9 cellular contexts compared by ENCODE assay signal in the genomic region with DNA sequence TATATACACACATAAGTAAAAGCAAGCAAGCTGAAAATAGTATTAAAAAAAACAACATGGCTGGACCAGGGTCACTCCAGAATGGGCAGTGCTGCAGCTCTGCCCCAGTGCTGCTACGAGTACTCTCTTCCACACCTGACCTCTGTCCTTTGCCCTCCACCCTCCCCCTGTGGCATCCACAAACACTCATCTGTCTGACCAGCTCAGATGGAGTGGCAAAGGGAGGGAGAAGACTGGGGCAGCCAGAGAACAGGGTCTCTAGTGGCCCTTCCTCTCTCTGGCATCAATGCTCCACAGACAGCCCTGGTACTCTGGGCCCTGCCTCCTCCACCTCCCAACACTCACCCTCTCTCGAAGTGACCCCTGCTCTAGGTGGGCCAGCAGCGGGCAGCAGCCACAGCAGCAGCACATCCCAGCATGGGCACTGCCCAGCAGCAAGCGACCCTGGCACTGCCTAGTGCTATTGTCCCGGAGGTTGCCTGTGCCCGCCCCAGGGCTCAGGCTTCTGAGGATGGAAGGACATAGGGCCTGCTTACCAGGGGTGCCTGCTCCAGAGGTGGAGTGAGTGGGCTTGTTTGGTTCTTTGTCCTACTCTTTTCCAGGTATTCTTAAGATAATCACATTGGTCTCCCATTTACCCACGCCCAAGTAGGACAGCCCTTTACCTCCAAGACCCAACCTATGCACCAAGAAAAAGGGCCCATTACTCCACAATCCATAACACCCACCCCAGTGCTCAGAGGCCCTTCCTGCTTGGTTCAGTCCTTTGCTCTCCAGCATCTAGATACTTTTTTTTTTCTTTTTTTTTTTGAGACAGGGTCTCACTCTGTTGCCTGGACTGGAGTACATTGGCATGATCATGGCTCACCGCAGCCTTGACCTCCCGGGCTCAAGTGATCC. TPM values are rescaled to one million over a fixed set of nuclear protein-coding genes. Genes with fewer than 3 reads are reported as not detected.
DNase-seq lines count a peak whose midpoint lies in the region; ATAC-seq and TF ChIP-seq lines count a peak whose summit lies in the region.
"Had no signal": no experiment of that assay in that cellular context is flagged by ENCODE, and none has a peak within 500 bp of the region (broad histone marks: within the 10 kb centered on the region; RNA-seq: fewer than 3 reads in every experiment).

No MANE protein-coding gene starts in this region.

- no peak for ATAC-seq in DND-41 (ENCODE audit: insufficient read depth, low read depth)

- 64% methylated on average over 9 of the region's 9 CpGs for WGBS in esophagus muscularis mucosa
- no CpG with 5 or more reads among the region's 9 CpGs for WGBS in mesendoderm (ENCODE audit: extremely low coverage, insufficient coverage, low lambda C conversion rate)

- H3K56ac ChIP-seq in mesendoderm (ENCODE audit: low read length), result no peak overlapping the region

- H3K4me2 ChIP-seq in DND-41 (ENCODE audit: insufficient read depth, low read length), result 0 out of 2 replicates have a peak overlapping the region, but pooled peaks have one; percentile 4
- peak overlapping the region; percentile 15 for H3K4me2 ChIP-seq in SU-DHL-6 (ENCODE audit: low read depth, low read length, poor library complexity, severe bottlenecking)
- H3K4me2 ChIP-seq in mesendoderm (ENCODE audit: low read length), result no peak overlapping the region

- no peak overlapping the region for H2BK120ac ChIP-seq in mesendoderm (ENCODE audit: low read depth, low read length)

- H3K79me2 ChIP-seq in DND-41 (ENCODE audit: insufficient read depth, low read length) (peaks cover 91% of the 10 kb centered on the region), SU-DHL-6 (ENCODE audit: insufficient read depth, low read length) (peaks cover 90% of the 10 kb centered on the region), mesendoderm (ENCODE audit: control insufficient read depth, insufficient read depth, low read length) (peaks cover 67% of the 10 kb centered on the region)

- no peak overlapping the region for H4K5ac ChIP-seq in mesendoderm (ENCODE audit: low read length)

- no peak overlapping the region for H3K4ac ChIP-seq in mesendoderm (ENCODE audit: low read depth, low read length)

- peaks cover 70% of the 10 kb centered on the region for H3K36me3 ChIP-seq in DND-41 (ENCODE audit: insufficient read depth, low read length)
- H3K36me3 ChIP-seq in SU-DHL-6 (ENCODE audit: low read length), result 0 out of 2 replicates have a peak, but pooled peaks cover 3% of the 10 kb centered on the region
- peaks cover 0 to 33% (median 13%) of the 10 kb centered on the region in 4 donors for H3K36me3 ChIP-seq in esophagus muscularis mucosa
- peaks cover 2% of the 10 kb centered on the region for H3K36me3 ChIP-seq in mesendoderm (ENCODE audit: control insufficient read depth, insufficient read depth, low read length)

- H3K4me3 ChIP-seq in DND-41 (ENCODE audit: low read depth in 1 of 2, low read length in 2 of 2) (no peak overlapping the region), SU-DHL-6 (ENCODE audit: insufficient read depth, low read length, poor library complexity, severe bottlenecking) (no peak overlapping the region), esophagus muscularis mucosa (no peak overlapping the region), mesendoderm (ENCODE audit: low read length) (no peak overlapping the region)

- peaks cover 37% of the 10 kb centered on the region for H3K79me1 ChIP-seq in mesendoderm (ENCODE audit: low read length)

- H3K9me3 ChIP-seq in DND-41 (ENCODE audit: insufficient read depth, low read length, severe bottlenecking) (no peaks in the 10 kb centered on the region), SU-DHL-6 (ENCODE audit: insufficient read depth, low read length) (no peaks in the 10 kb centered on the region), esophagus muscularis mucosa (no peaks in the 10 kb centered on the region)

- H2BK5ac ChIP-seq in mesendoderm (ENCODE audit: low read length), result no peak overlapping the region

- H3K27me3 ChIP-seq in DND-41 (ENCODE audit: insufficient read depth, low read length, poor library complexity) (no peaks in the 10 kb centered on the region), SU-DHL-6 (ENCODE audit: low read length) (no peaks in the 10 kb centered on the region), esophagus muscularis mucosa (no peaks in the 10 kb centered on the region), mesendoderm (ENCODE audit: insufficient read depth, low read length, poor library complexity) (no peaks in the 10 kb centered on the region)

- H4K20me1 ChIP-seq in DND-41 (ENCODE audit: insufficient read depth, low read length) (peaks cover 84% of the 10 kb centered on the region), SU-DHL-6 (ENCODE audit: low read depth, low read length) (no peaks in the 10 kb centered on the region; the same call in 1 of the 2 replicates)

- DNase-seq in DND-41 (no peak), esophagus muscularis mucosa (ENCODE audit: extremely low spot score) (no peak), putamen (ENCODE audit: low spot score) (peak; percentile 80), mesendoderm (no peak), SIG-M5 (lab: John Stamatoyannopoulos, UW) (no peak), DMS79 (lab: John Stamatoyannopoulos, UW) (no peak), erythroblast (lab: John Stamatoyannopoulos, UW) (no peak)

- H3K9ac ChIP-seq in DND-41 (ENCODE audit: low read depth, low read length) (no peak overlapping the region), SU-DHL-6 (ENCODE audit: low read length) (no peak overlapping the region), mesendoderm (ENCODE audit: low read length) (no peak overlapping the region)

- TF ChIP-seq CTCF in DND-41 (IDR thresholded peaks at IDR 0.05; ENCODE audit: borderline replicate concordance, extremely low read depth, low read length, poor library complexity, severe bottlenecking) (no peak), SU-DHL-6 (IDR thresholded peaks at IDR 0.05; ENCODE audit: insufficient read depth, low read length, poor library complexity, severe bottlenecking) (no peak), esophagus muscularis mucosa (IDR thresholded peaks at IDR 0.05) (no peak)

- no peak overlapping the region for H2BK15ac ChIP-seq in mesendoderm (replicated peaks; ENCODE audit: low read depth)

- H2AFZ ChIP-seq in DND-41 (ENCODE audit: low read depth, low read length) (no peak overlapping the region), SU-DHL-6 (ENCODE audit: low read depth, low read length, severe bottlenecking) (no peak overlapping the region)

- no peak for TF ChIP-seq EP300 in esophagus muscularis mucosa (IDR thresholded peaks at IDR 0.05)

- H3F3A ChIP-seq in SU-DHL-6 (ENCODE audit: insufficient read depth), result peaks cover 4% of the 10 kb centered on the region; the same call in 1 of the 2 replicates

- no peak overlapping the region for H2AK5ac ChIP-seq in mesendoderm (ENCODE audit: low read length)

- H3K4me1 ChIP-seq in DND-41 (ENCODE audit: insufficient read depth, low read length) (peaks cover 47% of the 10 kb centered on the region), esophagus muscularis mucosa (peaks cover 93 to 100% (median 99%) of the 10 kb centered on the region in 4 donors), mesendoderm (ENCODE audit: control insufficient read depth, low read depth, low read length) (peaks cover 18% of the 10 kb centered on the region)

- TF ChIP-seq POLR2A in esophagus muscularis mucosa (IDR thresholded peaks at IDR 0.05; ENCODE audit: low read depth) (no peak), erythroblast (IDR thresholded peaks at IDR 0.05; ENCODE audit: low read length) (no peak)

- H3K27ac ChIP-seq in DND-41 (ENCODE audit: low read length), result peak overlapping the region; percentile 1; the same call in 1 of the 2 replicates
- no peak overlapping the region for H3K27ac ChIP-seq in SU-DHL-6 (ENCODE audit: low read depth, low read length)
- H3K27ac ChIP-seq in esophagus muscularis mucosa (replicated peaks in 1 of 4), result peak overlapping the region; percentile 97
- no peak overlapping the region for H3K27ac ChIP-seq in mesendoderm (ENCODE audit: low read depth, low read length)

- intact Hi-C loops in esophagus muscularis mucosa (cut with DNase I), result no loop called here

- no peak overlapping the region for H4K8ac ChIP-seq in mesendoderm (ENCODE audit: low read depth, low read length)

- no peak overlapping the region for H3K23ac ChIP-seq in mesendoderm (ENCODE audit: low read length)

- no peak overlapping the region for H3K18ac ChIP-seq in mesendoderm (ENCODE audit: low read length)

- no peaks in the 10 kb centered on the region for H3K9me2 ChIP-seq in SU-DHL-6 (replicated peaks; ENCODE audit: insufficient read depth, low read length)

RNA-seq across cellular contexts. Expression of gene ARHGEF2, which starts 6.2 kb away (rescaled TPM):
- 100 to 1,000 TPM in 2 of 4 donors, 10 to 100 TPM in 2; 54.0 to 130 (median 91.8) TPM for total RNA-seq in esophagus muscularis mucosa
- 28.6 TPM for polyA plus RNA-seq in mesendoderm (2013, experiment 1 of 2)
- 27.5 TPM for polyA plus RNA-seq in mesendoderm (2013, experiment 2 of 2)

RNA-seq across cellular contexts. Expression of gene RXFP4, which starts 30.7 kb away (rescaled TPM):
- total RNA-seq in esophagus muscularis mucosa, result not detected
- not detected for polyA plus RNA-seq in mesendoderm (2013, experiment 1 of 2)
- not detected for polyA plus RNA-seq in mesendoderm (2013, experiment 2 of 2)
- polyA plus RNA-seq: keratinocyte had no signal

RNA-seq across cellular contexts. Expression of gene KHDC4, which starts 37.9 kb away (rescaled TPM):
- total RNA-seq in esophagus muscularis mucosa, result 10 to 100 TPM; 25.8 to 41.5 (median 29.2) TPM
- 21.5 TPM for polyA plus RNA-seq in mesendoderm (2013, experiment 1 of 2)
- 21.5 TPM for polyA plus RNA-seq in mesendoderm (2013, experiment 2 of 2)

RNA-seq across cellular contexts. Expression of gene SSR2, which starts 48.6 kb away (rescaled TPM):
- total RNA-seq in esophagus muscularis mucosa, result 100 to 1,000 TPM; 118 to 229 (median 137) TPM
- polyA plus RNA-seq in mesendoderm (2013, experiment 1 of 2), result 289 TPM
- polyA plus RNA-seq in mesendoderm (2013, experiment 2 of 2), result 291 TPM

Comparison
In these comparisons a context has a peak if more than half of its experiments do, and no peak if none do; other contexts are left out.
1. H3K27ac ChIP-seq: peak in DND-41 (single experiment) and esophagus muscularis mucosa (4 of 4); none in SU-DHL-6 (single experiment) and mesendoderm (single experiment).